In genomic region chr19:6020166-6020967, GRCh38 we compare ENCODE assay signal across 17 cellular contexts. TPM values are rescaled to one million over a fixed set of nuclear protein-coding genes. Genes with fewer than 3 reads are reported as not detected.
DNase-seq lines count a peak whose midpoint lies in the region; ATAC-seq, FAIRE-seq and TF ChIP-seq lines count a peak whose summit lies in the region.
"Had no signal": no experiment of that assay in that cellular context is flagged by ENCODE, and none has a peak within 500 bp of the region (broad histone marks: within the 10 kb centered on the region; RNA-seq: fewer than 3 reads in every experiment).

No MANE protein-coding gene starts in this region.

- peak; percentile 69 for DNase-seq in SIG-M5 treated with dmso at 0.1 percent for 504 hours (lab: John Stamatoyannopoulos, UW; ENCODE audit: unreplicated experiment)
- DNase-seq in SIG-M5 (lab: John Stamatoyannopoulos, UW) = no peak
- peak; percentile 81 to 86 for DNase-seq in NCI-H526 (lab: John Stamatoyannopoulos, UW)
- DNase-seq in bronchial epithelial cell (ENCODE audit: low read depth) = peak; percentile 32
- no peak for DNase-seq in kidney glomerular epithelial cell (lab: John Stamatoyannopoulos, UW)
- DNase-seq in cerebellum (ENCODE audit: low spot score) = no peak
- DNase-seq: activated CD8-positive, alpha-beta memory T cell treated with anti-CD3 and anti-CD28 coated beads, Interleukin-2, amount 10 ng/mL, durations not matched to agents 7 days and 5 days; amygdala; DND-41; KG1; occipital lobe; stimulated activated CD4-positive, alpha-beta T cell treated with anti-CD3 and anti-CD28 coated beads, Interleukin-1b, Interleukin-23, amount 100 ng/mL, for 48 hours had no signal

- peak; percentile 70 for FAIRE-seq in bronchial epithelial cell (lab: Jason Lieb, UNC)
- FAIRE-seq: A549, frontal cortex, TTC549 had no signal

- H3K4me1 ChIP-seq in thymus (ENCODE audit: control insufficient read depth, insufficient read depth, low read length) = no peaks in the 10 kb centered on the region
- H3K4me1 ChIP-seq: A549 had no signal

- no peak overlapping the region for H3K4me3 ChIP-seq in bronchial epithelial cell (ENCODE audit: low read depth, low read length)
- no peak overlapping the region for H3K4me3 ChIP-seq in thymus (ENCODE audit: low read length)
- H3K4me3 ChIP-seq: A549 had no signal

- H3K27me3 ChIP-seq in bronchial epithelial cell (ENCODE audit: control insufficient read depth, insufficient read depth, low read length) (no peaks in the 10 kb centered on the region), thymus (ENCODE audit: control insufficient read depth, insufficient read depth) (no peaks in the 10 kb centered on the region)

- TF ChIP-seq CTCF in bronchial epithelial cell (IDR thresholded peaks at IDR 0.05; ENCODE audit: insufficient read depth, low read length, severe bottlenecking) = no peak

- no peaks in the 10 kb centered on the region for H3K9me3 ChIP-seq in thymus (ENCODE audit: control insufficient read depth)
- H3K9me3 ChIP-seq: A549 had no signal

- ATAC-seq in HG03520 (IDR thresholded peaks at IDR 0.05; ENCODE audit: unreplicated experiment) = no peak
- ATAC-seq: A549; activated CD8-positive, alpha-beta memory T cell treated with anti-CD3 and anti-CD28 coated beads, Interleukin-2, amount 10 ng/mL, durations not matched to agents 7 days and 5 days had no signal

- H3K36me3 ChIP-seq in bronchial epithelial cell (ENCODE audit: control insufficient read depth, insufficient read depth, low read length) (peaks cover 3% of the 10 kb centered on the region), thymus (ENCODE audit: control insufficient read depth, insufficient read depth) (no peaks in the 10 kb centered on the region)

- peak overlapping the region; percentile 47 for H3K27ac ChIP-seq in thymus (ENCODE audit: low read depth)
- H3K27ac ChIP-seq: A549 had no signal

- 82% methylated on average over 23 of the region's 23 CpGs for WGBS in thymus

RNA-seq across cellular contexts. Expression of gene RANBP3, which starts 42.4 kb away (rescaled TPM):
- 25.0 and 27.9 TPM in 2 replicates for total RNA-seq in bronchial epithelial cell
- polyA plus RNA-seq in thymus = 39.0 TPM
- total RNA-seq in cerebellum = 38.9 TPM

Comparison
In these comparisons a context has a peak if more than half of its experiments do, and no peak if none do; other contexts are left out.
1. DNase-seq: peak in SIG-M5 treated with dmso at 0.1 percent for 504 hours (single experiment), NCI-H526 (2 of 2) and bronchial epithelial cell (single experiment); none in SIG-M5 (single experiment), kidney glomerular epithelial cell (single experiment) and cerebellum (single experiment).